ENCODE assay signal across 1 cellular context in genomic region chr9:130825809-130826208, GRCh38.
TF ChIP-seq lines count a peak whose summit lies in the region.

No MANE protein-coding gene starts in this region.

TF ChIP-seq in SK-N-SH treated with all-trans-retinoic acid at 6 μM for 48 hours, 23 proteins besides CTCF, POLR2A, EP300 and RAD21 (continued from another document):
- TF ChIP-seq, protein P1, sequence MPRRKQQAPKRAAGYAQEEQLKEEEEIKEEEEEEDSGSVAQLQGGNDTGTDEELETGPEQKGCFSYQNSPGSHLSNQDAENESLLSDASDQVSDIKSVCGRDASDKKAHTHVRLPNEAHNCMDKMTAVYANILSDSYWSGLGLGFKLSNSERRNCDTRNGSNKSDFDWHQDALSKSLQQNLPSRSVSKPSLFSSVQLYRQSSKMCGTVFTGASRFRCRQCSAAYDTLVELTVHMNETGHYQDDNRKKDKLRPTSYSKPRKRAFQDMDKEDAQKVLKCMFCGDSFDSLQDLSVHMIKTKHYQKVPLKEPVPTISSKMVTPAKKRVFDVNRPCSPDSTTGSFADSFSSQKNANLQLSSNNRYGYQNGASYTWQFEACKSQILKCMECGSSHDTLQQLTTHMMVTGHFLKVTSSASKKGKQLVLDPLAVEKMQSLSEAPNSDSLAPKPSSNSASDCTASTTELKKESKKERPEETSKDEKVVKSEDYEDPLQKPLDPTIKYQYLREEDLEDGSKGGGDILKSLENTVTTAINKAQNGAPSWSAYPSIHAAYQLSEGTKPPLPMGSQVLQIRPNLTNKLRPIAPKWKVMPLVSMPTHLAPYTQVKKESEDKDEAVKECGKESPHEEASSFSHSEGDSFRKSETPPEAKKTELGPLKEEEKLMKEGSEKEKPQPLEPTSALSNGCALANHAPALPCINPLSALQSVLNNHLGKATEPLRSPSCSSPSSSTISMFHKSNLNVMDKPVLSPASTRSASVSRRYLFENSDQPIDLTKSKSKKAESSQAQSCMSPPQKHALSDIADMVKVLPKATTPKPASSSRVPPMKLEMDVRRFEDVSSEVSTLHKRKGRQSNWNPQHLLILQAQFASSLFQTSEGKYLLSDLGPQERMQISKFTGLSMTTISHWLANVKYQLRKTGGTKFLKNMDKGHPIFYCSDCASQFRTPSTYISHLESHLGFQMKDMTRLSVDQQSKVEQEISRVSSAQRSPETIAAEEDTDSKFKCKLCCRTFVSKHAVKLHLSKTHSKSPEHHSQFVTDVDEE (CRISPR knock-in tag; IDR thresholded peaks at IDR 0.05), result no peak
- TF ChIP-seq CSDC2 (CRISPR knock-in tag; IDR thresholded peaks at IDR 0.05) (no peak), ESRRG (CRISPR knock-in tag; IDR thresholded peaks at IDR 0.05) (no peak), ARNTL (CRISPR knock-in tag; IDR thresholded peaks at IDR 0.05; ENCODE audit: borderline replicate concordance, low read depth) (no peak), ZC3H10 (CRISPR knock-in tag; IDR thresholded peaks at IDR 0.05) (no peak), OSR1 (CRISPR knock-in tag; IDR thresholded peaks at IDR 0.05) (no peak), ZFP30 (CRISPR knock-in tag; IDR thresholded peaks at IDR 0.05) (no peak)
